ENCODE assay signal across 8 cellular contexts in genomic region chr20:53623127-53623453, GRCh38. TPM values are rescaled to one million over a fixed set of nuclear protein-coding genes. Genes with fewer than 3 reads are reported as not detected.
DNase-seq lines count a peak whose midpoint lies in the region; ATAC-seq and TF ChIP-seq lines count a peak whose summit lies in the region.

No MANE protein-coding gene starts in this region.

- no peaks in the 10 kb centered on the region for H4K20me1 ChIP-seq in OCI-LY1 (ENCODE audit: insufficient read depth, low read length)

- peak overlapping the region; percentile 98 for H3K27ac ChIP-seq in OCI-LY1 (ENCODE audit: low read depth, low read length, poor library complexity, severe bottlenecking)

- H3K79me2 ChIP-seq in OCI-LY1 (ENCODE audit: insufficient read depth, low read length): no peaks in the 10 kb centered on the region

- DNase-seq in epithelial cell of proximal tubule (ENCODE audit: low read depth): no peak
- DNase-seq in retinal pigment epithelial cell (ENCODE audit: low read depth): no peak
- DNase-seq in CD1c-positive myeloid dendritic cell (ENCODE audit: extremely low spot score): no peak
- DNase-seq in NK-92 (lab: John Stamatoyannopoulos, UW; ENCODE audit: unreplicated experiment): no peak

- H3K4me3 ChIP-seq in OCI-LY1 (ENCODE audit: low read depth, low read length, poor library complexity, severe bottlenecking) (peak overlapping the region; percentile 44), epithelial cell of proximal tubule (ENCODE audit: low read depth, low read length) (peak overlapping the region; percentile 34), retinal pigment epithelial cell (ENCODE audit: low read length) (peak overlapping the region; percentile 42)

- no peak for TF ChIP-seq CTCF in OCI-LY1 (IDR thresholded peaks at IDR 0.05; ENCODE audit: low read length)
- no peak for TF ChIP-seq CTCF in epithelial cell of proximal tubule (conservative IDR thresholded peaks at IDR 0.05; ENCODE audit: low read depth, low read length)
- no peak for TF ChIP-seq CTCF in retinal pigment epithelial cell (conservative IDR thresholded peaks at IDR 0.05; ENCODE audit: low read depth, low read length)

- ATAC-seq in GM18517 (IDR thresholded peaks at IDR 0.05; ENCODE audit: unreplicated experiment) (peak; percentile 28), GM19395 (IDR thresholded peaks at IDR 0.05; ENCODE audit: unreplicated experiment) (no peak), GM21737 (IDR thresholded peaks at IDR 0.05; ENCODE audit: unreplicated experiment) (no peak)

- H3K4me1 ChIP-seq in OCI-LY1 (ENCODE audit: insufficient read depth, low read length, severe bottlenecking): peaks cover 86% of the 10 kb centered on the region

- peaks cover 15% of the 10 kb centered on the region for H3F3A ChIP-seq in OCI-LY1 (ENCODE audit: insufficient read depth, low read length)

- H3K36me3 ChIP-seq in OCI-LY1 (ENCODE audit: insufficient read depth, low read length): no peaks in the 10 kb centered on the region

- no peaks in the 10 kb centered on the region for H3K9me2 ChIP-seq in OCI-LY1 (ENCODE audit: low read depth, low read length)

- no peaks in the 10 kb centered on the region for H3K9me3 ChIP-seq in OCI-LY1 (ENCODE audit: low read length)

- H3K9ac ChIP-seq in OCI-LY1 (ENCODE audit: low read length): peak overlapping the region; percentile 62

- peak overlapping the region; percentile 35; the same call in 1 of the 2 replicates for H2AFZ ChIP-seq in OCI-LY1 (ENCODE audit: low read length)

- peak overlapping the region; percentile 70 for H3K4me2 ChIP-seq in OCI-LY1 (ENCODE audit: low read length)

- H3K27me3 ChIP-seq in OCI-LY1 (ENCODE audit: insufficient read depth, low read length): no peaks in the 10 kb centered on the region

RNA-seq across cellular contexts. Expression of gene ZNF217, which starts 29.5 kb away (rescaled TPM):
- 17.4 and 22.1 TPM in 2 replicates for total RNA-seq in epithelial cell of proximal tubule
